In genomic region chr10:103917326-103918052, GRCh38 we compare ENCODE assay signal across 8 cellular contexts. TPM values are rescaled to one million over a fixed set of nuclear protein-coding genes. Genes with fewer than 3 reads are reported as not detected.
DNase-seq lines count a peak whose midpoint lies in the region; ATAC-seq and TF ChIP-seq lines count a peak whose summit lies in the region.

No MANE protein-coding gene starts in this region.

- TF ChIP-seq CTCF in OCI-LY1 (IDR thresholded peaks at IDR 0.05; ENCODE audit: low read length) (no peak), mammary epithelial cell (conservative IDR thresholded peaks at IDR 0.05 in 1 of 2, IDR thresholded peaks at IDR 0.05 in 1 of 2; ENCODE audit: extremely low read depth in 1 of 2, insufficient read depth in 1 of 2, low read depth in 1 of 2, low read length in 2 of 2) (no peak)

- no TSS peak for BruUV-seq in mammary epithelial cell (replicated peaks; lab: Mats Ljungman, UMichigan)

- ATAC-seq in HG02852 (IDR thresholded peaks at IDR 0.05; ENCODE audit: unreplicated experiment), result peak; percentile 9
- ATAC-seq in left colon, result peak; percentile 51
- ATAC-seq in stimulated activated naive CD8-positive, alpha-beta T cell treated with anti-CD3 and anti-CD28 coated beads, Interleukin-15, Interleukin-2, amounts not matched to agents 100 U/mL and 50 U/mL, for 24 hours, result peak; percentile 11

- H3K27me3 ChIP-seq in OCI-LY1 (ENCODE audit: insufficient read depth, low read length), result no peaks in the 10 kb centered on the region
- H3K27me3 ChIP-seq in mammary epithelial cell (ENCODE audit: insufficient read depth, low read length), result no peaks in the 10 kb centered on the region

- H3K9ac ChIP-seq in OCI-LY1 (ENCODE audit: low read length), result peak overlapping the region; percentile 86
- peak overlapping the region; percentile 72 for H3K9ac ChIP-seq in mammary epithelial cell (ENCODE audit: insufficient read depth, low read length)

- H3K9me3 ChIP-seq in OCI-LY1 (ENCODE audit: low read length) (peaks cover 3% of the 10 kb centered on the region; the same call in 1 of the 2 replicates), mammary epithelial cell (replicated peaks; ENCODE audit: insufficient read depth, low read length) (peaks cover 11% of the 10 kb centered on the region)

- WGBS in mammary epithelial cell (ENCODE audit: low coverage, missing lambda C conversion rate), result under 1% methylated on average over 23 of the region's 28 CpGs

- intact Hi-C loops in mammary epithelial cell (cut with micrococcal nuclease), result loop anchor here (1.0 kb wide), 2 partner anchors 29 to 50 kb away; partner anchors contain the start of gene SLK
- intact Hi-C loops in left colon (cut with DNase I, micrococcal nuclease), result no loop called here

- DNase-seq in activated CD8-positive, alpha-beta memory T cell treated with anti-CD3 and anti-CD28 coated beads, Interleukin-2, amount 50 U/mL, for 24 hours (ENCODE audit: extremely low read depth), result peak; percentile 10
- no peak for DNase-seq in activated CD8-positive, alpha-beta memory T cell treated with anti-CD3 and anti-CD28 coated beads for 24 hours
- DNase-seq in mammary epithelial cell (no peak), left colon (peak; percentile 61 to 74), mesenteric fat pad (ENCODE audit: low spot score) (no peak)
- peak; percentile 56 for DNase-seq in stimulated activated naive CD8-positive, alpha-beta T cell treated with anti-CD3 and anti-CD28 coated beads, Interleukin-15, Interleukin-2, amounts not matched to agents 100 U/mL and 50 U/mL, for 24 hours

- H3K36me3 ChIP-seq in OCI-LY1 (ENCODE audit: insufficient read depth, low read length) (peaks cover 18% of the 10 kb centered on the region), mammary epithelial cell (ENCODE audit: insufficient read depth, low read length) (peaks cover 3% of the 10 kb centered on the region)

- in situ Hi-C loops in mammary epithelial cell (cut with MboI; ENCODE audit: low sequenced_read_pairs in 2 of 2), result loop anchor here in 1 of 2 donors (10.0 kb wide), 1 partner anchor 47 kb away; the partner anchor contains the start of gene SLK

- H3K27ac ChIP-seq in OCI-LY1 (ENCODE audit: low read depth, low read length, poor library complexity, severe bottlenecking) (peak overlapping the region; percentile 56), mammary epithelial cell (ENCODE audit: insufficient read depth, low read depth, low read length) (peak overlapping the region; percentile 83)

- H4K20me1 ChIP-seq in OCI-LY1 (ENCODE audit: insufficient read depth, low read length), result no peaks in the 10 kb centered on the region
- H4K20me1 ChIP-seq in mammary epithelial cell (ENCODE audit: insufficient read depth, low read length), result no peaks in the 10 kb centered on the region

- H3K4me3 ChIP-seq in OCI-LY1 (ENCODE audit: low read depth, low read length, poor library complexity, severe bottlenecking), result peak overlapping the region; percentile 76
- peak overlapping the region; percentile 63 to 67 (median 64) for H3K4me3 ChIP-seq in mammary epithelial cell (replicated peaks in 1 of 3; ENCODE audit: insufficient read depth in 1 of 3, low read depth in 2 of 3, low read length in 3 of 3)

- H3K79me2 ChIP-seq in OCI-LY1 (ENCODE audit: insufficient read depth, low read length), result no peaks in the 10 kb centered on the region
- peaks cover 45% of the 10 kb centered on the region for H3K79me2 ChIP-seq in mammary epithelial cell (ENCODE audit: insufficient read depth, low read length)

- no peaks in the 10 kb centered on the region for H3F3A ChIP-seq in OCI-LY1 (ENCODE audit: insufficient read depth, low read length)

- H3K4me1 ChIP-seq in OCI-LY1 (ENCODE audit: insufficient read depth, low read length, severe bottlenecking) (peaks cover 33% of the 10 kb centered on the region), mammary epithelial cell (ENCODE audit: insufficient read depth, low read length) (peaks cover 28% of the 10 kb centered on the region)

- H3K4me2 ChIP-seq in OCI-LY1 (ENCODE audit: low read length) (peak overlapping the region; percentile 93), mammary epithelial cell (ENCODE audit: insufficient read depth, low read depth, low read length) (peak overlapping the region; percentile 98)

- H2AFZ ChIP-seq in OCI-LY1 (ENCODE audit: low read length), result no peak overlapping the region
- H2AFZ ChIP-seq in mammary epithelial cell (ENCODE audit: low read depth, low read length), result peak overlapping the region; percentile 81

- no peaks in the 10 kb centered on the region for H3K9me2 ChIP-seq in OCI-LY1 (ENCODE audit: low read depth, low read length)

- dilution Hi-C loops in mammary epithelial cell (cut with HindIII; ENCODE audit: low sequenced_read_pairs), result no loop called here

- CTCF ChIA-PET in mammary epithelial cell (lab: Charles Lee; ENCODE audit: low non-redundant PET), result no interaction called here

RNA-seq across cellular contexts. Expression of gene STN1, which starts 0.5 kb away (rescaled TPM):
- 10 to 100 TPM; 42.6 to 65.0 TPM for total RNA-seq in mammary epithelial cell
- polyA plus RNA-seq in mammary epithelial cell, result 50.1 TPM
- polyA minus RNA-seq in mammary epithelial cell, result 25.7 TPM
- total RNA-seq in left colon, result 10 to 100 TPM; 24.4 to 25.7 TPM
- total RNA-seq in mesenteric fat pad, result 18.9 TPM

RNA-seq across cellular contexts. Expression of gene SLK, which starts 49.5 kb away (rescaled TPM):
- total RNA-seq in mammary epithelial cell (10 to 100 TPM; 79.5 to 85.0 TPM), left colon (10 to 100 TPM; 42.1 to 53.9 TPM), mesenteric fat pad (41.9 TPM)
- polyA plus RNA-seq in mammary epithelial cell, result 16.3 TPM
- 37.4 TPM for polyA minus RNA-seq in mammary epithelial cell

Comparison
In these comparisons a context has a peak if more than half of its experiments do, and no peak if none do; other contexts are left out.
1. DNase-seq: peak in activated CD8-positive, alpha-beta memory T cell treated with anti-CD3 and anti-CD28 coated beads, Interleukin-2, amount 50 U/mL, for 24 hours (single experiment), left colon (2 of 2) and stimulated activated naive CD8-positive, alpha-beta T cell treated with anti-CD3 and anti-CD28 coated beads, Interleukin-15, Interleukin-2, amounts not matched to agents 100 U/mL and 50 U/mL, for 24 hours (single experiment); none in activated CD8-positive, alpha-beta memory T cell treated with anti-CD3 and anti-CD28 coated beads for 24 hours (single experiment), mammary epithelial cell (single experiment) and mesenteric fat pad (single experiment).
2. Peak in every context shown above with its lines, with median percentiles within 50 percentile points of each other: ATAC-seq.